8 cellular contexts compared by ENCODE assay signal in the genomic region with DNA sequence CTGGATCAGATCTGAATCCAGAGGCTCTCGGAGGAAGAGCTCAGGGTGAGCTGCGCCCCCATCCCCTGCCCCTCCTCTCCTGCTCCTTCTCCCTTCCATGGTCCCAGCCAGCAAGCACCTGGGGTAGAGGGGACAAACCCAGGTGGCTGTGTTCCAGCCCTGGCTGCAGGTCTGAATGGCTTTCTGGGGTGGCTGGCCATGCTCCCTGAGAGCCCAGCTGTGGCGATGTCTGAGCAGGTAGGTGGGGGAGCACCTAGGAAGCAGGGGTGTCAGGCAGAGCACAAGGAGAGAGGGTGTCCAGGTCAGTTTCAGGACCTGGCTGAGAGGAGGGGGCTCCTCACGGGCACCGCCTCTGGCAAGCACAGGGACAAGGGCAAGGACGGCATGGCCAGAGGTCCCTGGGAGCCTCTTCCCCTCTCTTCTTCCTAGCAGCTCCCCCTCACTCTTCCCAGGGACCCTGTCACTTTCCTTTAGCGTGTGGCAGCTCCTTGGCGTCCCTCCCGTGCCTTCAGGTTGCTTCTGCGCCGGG.
DNase-seq lines count a peak whose midpoint lies in the region; ATAC-seq and TF ChIP-seq lines count a peak whose summit lies in the region.

No MANE protein-coding gene starts in this region.

- no peak for TF ChIP-seq CTCF in left ventricle myocardium inferior (IDR thresholded peaks at IDR 0.05; ENCODE audit: borderline replicate concordance)
- no peak for TF ChIP-seq CTCF in GM13977 (IDR thresholded peaks at IDR 0.05; ENCODE audit: extremely low read depth, insufficient read depth, missing control alignments)

- no peak for ATAC-seq in central memory CD8-positive, alpha-beta T cell (replicated peaks; ENCODE audit: extremely low read depth, poor library complexity, severe bottlenecking)
- no peak for ATAC-seq in GM19397 (IDR thresholded peaks at IDR 0.05; ENCODE audit: unreplicated experiment)
- no peak for ATAC-seq in HG03097 (IDR thresholded peaks at IDR 0.05; ENCODE audit: low FRiP score, unreplicated experiment)

- peaks cover 88% of the 10 kb centered on the region for H3K4me1 ChIP-seq in left ventricle myocardium inferior
- H3K4me1 ChIP-seq in mucosa of stomach (ENCODE audit: control insufficient read depth, insufficient read depth, low read length) = peaks cover 78% of the 10 kb centered on the region

- peak overlapping the region; percentile 96 for H3K27ac Mint-ChIP-seq in central memory CD8-positive, alpha-beta T cell (ENCODE audit: low read depth)

- no peaks in the 10 kb centered on the region for H3K9me3 Mint-ChIP-seq in central memory CD8-positive, alpha-beta T cell

- in situ Hi-C loops in GM13977 (cut with MboI; ENCODE audit: low pct_unique_long_range_greater_than_20kb, low sequenced_read_pairs, unreplicated experiment) = no loop called here

- peak overlapping the region; percentile 93 for H3K4me3 Mint-ChIP-seq in central memory CD8-positive, alpha-beta T cell

- H3K4me1 Mint-ChIP-seq in central memory CD8-positive, alpha-beta T cell = peaks cover 74% of the 10 kb centered on the region

- DNase-seq in left ventricle myocardium inferior (no peak), cardiac septum (ENCODE audit: low spot score) (no peak), GM13977 (ENCODE audit: low spot score) (no peak), DMS153 treated with DMSO at 0.1 percent for 48 hours (lab: John Stamatoyannopoulos, UW; ENCODE audit: unreplicated experiment) (no peak)
- DNase-seq in central memory CD8-positive, alpha-beta T cell (ENCODE audit: low spot score in 2 of 2) = no peak

- H3K36me3 ChIP-seq in left ventricle myocardium inferior (no peaks in the 10 kb centered on the region), mucosa of stomach (ENCODE audit: control insufficient read depth, insufficient read depth, low read length) (no peaks in the 10 kb centered on the region)

- intact Hi-C loops in left ventricle myocardium inferior (cut with micrococcal nuclease) (no loop called here), cardiac septum (cut with DNase I) (no loop called here)

- H3K4me3 ChIP-seq in left ventricle myocardium inferior = peak overlapping the region; percentile 66
- peak overlapping the region; percentile 66 for H3K4me3 ChIP-seq in mucosa of stomach (ENCODE audit: low read length)

- peak overlapping the region; percentile 80 for H3K9ac ChIP-seq in mucosa of stomach (ENCODE audit: low read length)

- peaks cover 25% of the 10 kb centered on the region for H3K36me3 Mint-ChIP-seq in central memory CD8-positive, alpha-beta T cell (ENCODE audit: insufficient read depth)

- no peaks in the 10 kb centered on the region for H3K9me3 ChIP-seq in left ventricle myocardium inferior (replicated peaks)
- no peaks in the 10 kb centered on the region for H3K9me3 ChIP-seq in mucosa of stomach (ENCODE audit: control insufficient read depth, low read length)

- no peaks in the 10 kb centered on the region for H3K27me3 ChIP-seq in left ventricle myocardium inferior (ENCODE audit: low read depth)
- no peaks in the 10 kb centered on the region for H3K27me3 ChIP-seq in mucosa of stomach (ENCODE audit: control insufficient read depth, insufficient read depth, low read length)

- peak overlapping the region; percentile 86 for H3K27ac ChIP-seq in left ventricle myocardium inferior (replicated peaks)

- no peaks in the 10 kb centered on the region for H3K27me3 Mint-ChIP-seq in central memory CD8-positive, alpha-beta T cell
